18 cellular contexts compared by ENCODE assay signal in the genomic region with DNA sequence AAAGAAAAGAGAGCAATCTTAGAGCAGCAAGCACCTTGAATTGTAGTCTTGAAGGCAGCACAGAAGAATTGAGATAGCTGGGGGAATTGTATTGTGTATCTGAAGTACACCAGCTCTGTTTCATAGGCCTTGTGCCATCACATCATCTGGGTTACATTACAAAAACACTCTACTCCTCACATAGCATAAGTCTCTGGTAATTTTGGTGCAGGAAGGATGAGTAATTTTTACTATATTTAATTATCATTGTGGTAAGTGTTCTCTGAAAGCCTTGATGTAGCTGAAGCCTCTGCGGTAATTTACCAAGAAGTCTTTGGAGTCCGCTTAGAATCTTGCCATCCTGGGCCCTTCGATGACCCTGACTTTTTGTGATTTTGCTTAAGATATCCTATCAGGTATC.
DNase-seq lines count a peak whose midpoint lies in the region; ATAC-seq lines count a peak whose summit lies in the region.
"Had no signal": no experiment of that assay in that cellular context is flagged by ENCODE, and none has a peak within 500 bp of the region (broad histone marks: within the 10 kb centered on the region; RNA-seq: fewer than 3 reads in every experiment).

No MANE protein-coding gene starts in this region.

- H3K4ac ChIP-seq in mesenchymal stem cell (ENCODE audit: low read depth in 1 of 2, low read length in 2 of 2) = no peak overlapping the region

- no peak overlapping the region for H4K8ac ChIP-seq in mesenchymal stem cell (ENCODE audit: low read length)

- H2AFZ ChIP-seq in mesenchymal stem cell (ENCODE audit: low read depth, low read length) = no peak overlapping the region

- H3K27me3 ChIP-seq in mesenchymal stem cell (ENCODE audit: control insufficient read depth in 1 of 2, insufficient read depth in 1 of 2, low read length in 2 of 2) = no peaks in the 10 kb centered on the region

- H3K27ac ChIP-seq in mesenchymal stem cell (ENCODE audit: low read length, poor library complexity, severe bottlenecking) = no peak overlapping the region

- no peak overlapping the region for H3K9ac ChIP-seq in mesenchymal stem cell (ENCODE audit: low read length)

- H3K79me1 ChIP-seq in mesenchymal stem cell (replicated peaks; ENCODE audit: low read length, poor library complexity, severe bottlenecking) = no peaks in the 10 kb centered on the region

- no peak overlapping the region for H3K18ac ChIP-seq in mesenchymal stem cell (ENCODE audit: low read depth in 1 of 2, low read length in 2 of 2)

- WGBS in mesenchymal stem cell = 64% methylated on average over 3 of the region's 3 CpGs

- H2BK5ac ChIP-seq in mesenchymal stem cell (ENCODE audit: low read depth, low read length, poor library complexity, severe bottlenecking) = no peak overlapping the region

- no peak for DNase-seq in activated CD4-positive, CD25-positive, alpha-beta regulatory T cell (lab: John Stamatoyannopoulos, UW)
- DNase-seq in AG08395 (ENCODE audit: low spot score) = peak; percentile 16
- DNase-seq in SK-N-DZ (ENCODE audit: low spot score) = peak; percentile 1
- peak; percentile 33 for DNase-seq in fibroblast of gingiva (ENCODE audit: low read depth)
- no peak for DNase-seq in RPMI8226
- no peak for DNase-seq in HuH-7.5 (ENCODE audit: low spot score)
- DNase-seq in mesenchymal stem cell = no peak
- DNase-seq: 8988T, DMS79, GDM1, GOT3, KBM-7, NCI-H1092, NCI-H1694, NCI-H2107, NCI-H226, NCI-H69 had no signal

- no peak overlapping the region for H2BK15ac ChIP-seq in mesenchymal stem cell (ENCODE audit: low read depth, poor library complexity, severe bottlenecking)

- H2BK120ac ChIP-seq in mesenchymal stem cell (ENCODE audit: low read depth, low read length) = no peak overlapping the region

- H3K36me3 ChIP-seq in mesenchymal stem cell (ENCODE audit: control insufficient read depth in 1 of 2, insufficient read depth in 2 of 2, low read depth in 1 of 2, low read length in 2 of 2) = no peaks in the 10 kb centered on the region

- no peak overlapping the region for H3K23ac ChIP-seq in mesenchymal stem cell (ENCODE audit: low read length in 2 of 2)

- no peaks in the 10 kb centered on the region for H3K9me3 ChIP-seq in mesenchymal stem cell (ENCODE audit: control insufficient read depth, low read length)

- no peak overlapping the region for H2BK12ac ChIP-seq in mesenchymal stem cell (ENCODE audit: low read length in 2 of 2)

- no peak overlapping the region for H2AK5ac ChIP-seq in mesenchymal stem cell (ENCODE audit: low read length, severe bottlenecking)

- H4K91ac ChIP-seq in mesenchymal stem cell (ENCODE audit: low read length) = no peak overlapping the region

- no peaks in the 10 kb centered on the region for H3K4me1 ChIP-seq in mesenchymal stem cell (ENCODE audit: control insufficient read depth, insufficient read depth, low read depth, low read length)

- H3K4me2 ChIP-seq in mesenchymal stem cell (ENCODE audit: low read length, poor library complexity, severe bottlenecking) = no peak overlapping the region

- H3K4me3 ChIP-seq in mesenchymal stem cell (ENCODE audit: insufficient read depth in 1 of 2, low read depth in 1 of 2, low read length in 2 of 2) = no peak overlapping the region

- H3K14ac ChIP-seq in mesenchymal stem cell (ENCODE audit: low read length in 2 of 2) = no peak overlapping the region

- peak; percentile 73 to 80 for ATAC-seq in activated CD4-positive, CD25-positive, alpha-beta regulatory T cell treated with anti-CD3 and anti-CD28 coated beads, Interleukin-2, amount 50 U/mL, for 24 hours

Comparison
In these comparisons a context has a peak if more than half of its experiments do, and no peak if none do; other contexts are left out.
1. DNase-seq: peak in AG08395 (single experiment), SK-N-DZ (single experiment) and fibroblast of gingiva (single experiment); none in activated CD4-positive, CD25-positive, alpha-beta regulatory T cell (0 of 4), RPMI8226 (single experiment), HuH-7.5 (single experiment) and mesenchymal stem cell (single experiment).